21 cellular contexts compared by ENCODE assay signal in the genomic region with DNA sequence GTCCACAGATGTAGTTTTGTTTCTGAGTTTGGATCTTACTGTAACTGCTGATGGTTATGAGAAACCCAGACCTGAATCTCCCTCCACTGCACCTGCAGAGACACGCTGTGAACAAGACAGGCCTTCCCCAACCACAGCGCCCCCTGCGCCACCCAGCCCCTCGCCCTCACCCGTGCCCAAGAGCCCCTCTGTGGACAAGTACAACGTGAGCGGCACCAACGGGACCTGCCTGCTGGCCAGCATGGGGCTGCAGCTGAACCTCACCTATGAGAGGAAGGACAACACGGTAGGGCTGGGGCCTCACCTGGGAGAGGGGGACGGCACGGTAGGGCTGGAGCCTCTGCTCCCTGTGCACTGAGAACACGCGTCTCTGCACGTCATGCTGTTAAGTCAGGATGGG. TPM values are rescaled to one million over a fixed set of nuclear protein-coding genes. Genes with fewer than 3 reads are reported as not detected.
"Had no signal": no experiment of that assay in that cellular context is flagged by ENCODE, and none has a peak within 500 bp of the region (broad histone marks: within the 10 kb centered on the region; RNA-seq: fewer than 3 reads in every experiment).

No MANE protein-coding gene starts in this region.

- H3K9me3 ChIP-seq: SJSA1 had no signal

- H3K4me3 ChIP-seq: K562, SJSA1, SK-N-MC had no signal

- H3K9ac ChIP-seq: KMS-11 had no signal

- H3K27me3 ChIP-seq: SJSA1 had no signal

- H3K4me1 ChIP-seq: SJSA1 had no signal

- FAIRE-seq: K562 had no signal

- DNase-seq: MV-4-11, NCI-H1048, NCI-H1105, NCI-H1417, NCI-H1436 treated with DMSO at 0.1 percent for 48 hours, NCI-H1694, NCI-H187 treated with DMSO at 0.1 percent for 48 hours, NCI-H2029 treated with DMSO at 0.1 percent for 48 hours, NCI-H2227 treated with DMSO at 0.1 percent for 48 hours, NCI-H524, NCI-H526 treated with DMSO at 0.1 percent for 48 hours, NCI-H748 treated with DMSO at 0.1 percent for 48 hours, SIG-M5 had no signal

- H3K27ac ChIP-seq: KMS-11, RWPE1, SJSA1, SK-N-MC had no signal

- ATAC-seq: K562, Panc1 had no signal

- H3K4me2 ChIP-seq: KMS-11 had no signal

RNA-seq across cellular contexts. Expression of a gene that starts 44.6 kb away (rescaled TPM):
- total RNA-seq: LHCN-M2 had no signal
- polyA plus RNA-seq: IgD-negative memory B cell had no signal
